In the genomic region with DNA sequence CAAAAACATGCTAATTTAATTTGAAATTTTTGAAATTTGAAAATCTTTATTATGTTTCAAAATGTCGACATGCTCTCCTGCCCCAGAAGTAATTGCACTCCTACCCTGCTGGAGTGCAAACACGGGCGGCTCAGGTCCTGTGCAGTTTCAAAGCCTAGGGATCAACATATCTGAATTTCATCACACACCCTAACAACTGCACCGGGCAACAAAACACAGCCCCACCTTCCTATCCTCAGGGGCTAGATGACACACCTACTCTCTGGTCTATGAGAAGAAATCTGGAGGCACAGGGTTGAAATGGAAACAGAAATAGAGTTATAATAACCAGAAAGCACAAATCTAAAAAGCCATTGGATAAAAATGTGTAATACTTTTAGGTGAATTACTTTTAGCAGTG, we compare ENCODE assay signal across 16 cellular contexts.
DNase-seq lines count a peak whose midpoint lies in the region; ATAC-seq and TF ChIP-seq lines count a peak whose summit lies in the region.
"Had no signal": no experiment of that assay in that cellular context is flagged by ENCODE, and none has a peak within 500 bp of the region (broad histone marks: within the 10 kb centered on the region; RNA-seq: fewer than 3 reads in every experiment).

No MANE protein-coding gene starts in this region.

- peaks cover 28% of the 10 kb centered on the region for H3K4me1 Mint-ChIP-seq in type B pancreatic cell (ENCODE audit: unreplicated experiment)
- peaks cover 17% of the 10 kb centered on the region for H3K4me1 Mint-ChIP-seq in stimulated activated memory B cell treated with anti-CD40 and anti-IgM and Interleukin-4, amounts not matched to agents 10 μg/mL and 1 μg/mL and 100 μg/mL, for 72 hours
- H3K4me1 Mint-ChIP-seq: immature natural killer cell had no signal

- no peaks in the 10 kb centered on the region for H3K36me3 Mint-ChIP-seq in type B pancreatic cell
- H3K36me3 Mint-ChIP-seq in stimulated activated memory B cell treated with anti-CD40 and anti-IgM and Interleukin-4, amounts not matched to agents 10 μg/mL and 1 μg/mL and 100 μg/mL, for 72 hours, result no peaks in the 10 kb centered on the region
- H3K36me3 Mint-ChIP-seq: immature natural killer cell had no signal

- H3K9me2 ChIP-seq in OCI-LY7 (ENCODE audit: insufficient read depth, low read length) (no peaks in the 10 kb centered on the region), hepatocyte (replicated peaks; ENCODE audit: insufficient read depth) (no peaks in the 10 kb centered on the region)

- no peaks in the 10 kb centered on the region for H3K27me3 Mint-ChIP-seq in type B pancreatic cell
- no peaks in the 10 kb centered on the region for H3K27me3 Mint-ChIP-seq in stimulated activated memory B cell treated with anti-CD40 and anti-IgM and Interleukin-4, amounts not matched to agents 10 μg/mL and 1 μg/mL and 100 μg/mL, for 72 hours

- peak overlapping the region; percentile 63 for H3K4me3 Mint-ChIP-seq in type B pancreatic cell
- H3K4me3 Mint-ChIP-seq in stimulated activated memory B cell treated with anti-CD40 and anti-IgM and Interleukin-4, amounts not matched to agents 10 μg/mL and 1 μg/mL and 100 μg/mL, for 72 hours, result no peak overlapping the region
- H3K4me3 Mint-ChIP-seq: immature natural killer cell had no signal

- peak; percentile 36 for ATAC-seq in Right ventricle myocardium superior (ENCODE audit: poor library complexity)
- no peak for ATAC-seq in stimulated activated memory B cell treated with anti-CD40 and anti-IgM and Interleukin-4, amounts not matched to agents 10 μg/mL and 1 μg/mL and 100 μg/mL, for 72 hours
- ATAC-seq: HCT116 had no signal

- no peaks in the 10 kb centered on the region for H4K20me1 ChIP-seq in OCI-LY7 (ENCODE audit: insufficient read depth, low read length)
- no peaks in the 10 kb centered on the region for H4K20me1 ChIP-seq in hepatocyte (ENCODE audit: insufficient read depth, poor library complexity, severe bottlenecking)

- H3K27ac Mint-ChIP-seq in type B pancreatic cell, result peak overlapping the region; percentile 96
- H3K27ac Mint-ChIP-seq in stimulated activated memory B cell treated with anti-CD40 and anti-IgM and Interleukin-4, amounts not matched to agents 10 μg/mL and 1 μg/mL and 100 μg/mL, for 72 hours, result no peak overlapping the region
- H3K27ac Mint-ChIP-seq: immature natural killer cell had no signal

- H3K27me3 ChIP-seq in left ventricle myocardium inferior (ENCODE audit: low read depth) (no peaks in the 10 kb centered on the region), hepatocyte (no peaks in the 10 kb centered on the region)
- H3K27me3 ChIP-seq: Peyer's patch had no signal

- H3K9me3 ChIP-seq in left ventricle myocardium inferior (replicated peaks) (no peaks in the 10 kb centered on the region), OCI-LY7 (ENCODE audit: low read length) (no peaks in the 10 kb centered on the region), hepatocyte (ENCODE audit: low read depth) (no peaks in the 10 kb centered on the region)
- H3K9me3 ChIP-seq: Peyer's patch, right lobe of liver had no signal

- TF ChIP-seq CTCF in left ventricle myocardium inferior (IDR thresholded peaks at IDR 0.05; ENCODE audit: borderline replicate concordance), result no peak
- no peak for TF ChIP-seq CTCF in OCI-LY7 (conservative IDR thresholded peaks at IDR 0.05; ENCODE audit: low read length)
- TF ChIP-seq CTCF in hepatocyte (IDR thresholded peaks at IDR 0.05; ENCODE audit: poor library complexity), result no peak
- TF ChIP-seq CTCF in type B pancreatic cell (conservative IDR thresholded peaks at IDR 0.05), result no peak

- no peak overlapping the region for H3K4me3 ChIP-seq in left ventricle myocardium inferior
- no peak overlapping the region for H3K4me3 ChIP-seq in OCI-LY7 (ENCODE audit: low read depth, low read length, poor library complexity, severe bottlenecking)
- H3K4me3 ChIP-seq in hepatocyte, result no peak overlapping the region
- H3K4me3 ChIP-seq: Peyer's patch, right lobe of liver had no signal

- intact Hi-C loops in Right ventricle myocardium superior (cut with DNase I), result loop anchor here (10.0 kb wide), 1 partner anchor 114 kb away; a partner anchor contains a TSS
- intact Hi-C loops in left ventricle myocardium inferior (cut with micrococcal nuclease), result no loop called here
- intact Hi-C loops in OCI-LY7 (cut with micrococcal nuclease; ENCODE audit: unreplicated experiment), result loop anchor here (5.0 kb wide), 1 partner anchor 201 kb away; a partner anchor contains a TSS

- DNase-seq in Right ventricle myocardium superior, result no peak
- DNase-seq in left ventricle myocardium inferior, result no peak
- DNase-seq in OCI-LY7 (ENCODE audit: low spot score), result no peak
- DNase-seq in hepatocyte (ENCODE audit: low spot score), result peak; percentile 45
- DNase-seq in type B pancreatic cell (ENCODE audit: extremely low spot score, unreplicated experiment), result no peak
- no peak for DNase-seq in retina
- DNase-seq in DMS79 treated with DMSO at 0.1 percent for 48 hours (lab: John Stamatoyannopoulos, UW), result no peak
- DNase-seq: activated CD8-positive, alpha-beta memory T cell treated with anti-CD3 and anti-CD28 coated beads for 24 hours; immature natural killer cell; NCI-H524 treated with DMSO at 0.1 percent for 48 hours; Peyer's patch; right lobe of liver; stimulated activated CD4-positive, alpha-beta T cell treated with anti-CD3 and anti-CD28 coated beads, Interleukin-2, amount 100 ng/mL, for 24 hours; WERI-Rb-1 had no signal

- peak overlapping the region; percentile 34; the same call in 1 of the 2 replicates for H2AFZ ChIP-seq in OCI-LY7 (ENCODE audit: low read length)
- no peak overlapping the region for H2AFZ ChIP-seq in hepatocyte

- CTCF ChIA-PET in OCI-LY7 (lab: Charles Lee; ENCODE audit: unreplicated experiment), result interaction anchor here (2.7 kb wide), 1 partner anchor 12 kb away, joined by 9 read pairs; no protein-coding TSS in a partner anchor

- H3K79me2 ChIP-seq in OCI-LY7 (ENCODE audit: insufficient read depth, low read depth, low read length) (peaks cover 11% of the 10 kb centered on the region; the same call in 1 of the 2 replicates), hepatocyte (no peaks in the 10 kb centered on the region)

- H3K27ac ChIP-seq in left ventricle myocardium inferior (replicated peaks) (no peak overlapping the region), OCI-LY7 (ENCODE audit: low read depth, low read length, poor library complexity, severe bottlenecking) (peak overlapping the region; percentile 42), hepatocyte (peak overlapping the region; percentile 51)
- H3K27ac ChIP-seq: Peyer's patch, right lobe of liver, WERI-Rb-1 had no signal

- no peaks in the 10 kb centered on the region for H3K36me3 ChIP-seq in left ventricle myocardium inferior
- no peaks in the 10 kb centered on the region for H3K36me3 ChIP-seq in OCI-LY7 (ENCODE audit: insufficient read depth, low read length)
- H3K36me3 ChIP-seq in hepatocyte (replicated peaks; ENCODE audit: insufficient read depth, low read depth), result no peaks in the 10 kb centered on the region
- H3K36me3 ChIP-seq: Peyer's patch, right lobe of liver, WERI-Rb-1 had no signal

- BruUV-seq in OCI-LY7 (replicated peaks; lab: Mats Ljungman, UMichigan), result no TSS peak

- POLR2A ChIA-PET in OCI-LY7 (lab: Charles Lee), result interaction anchor here (0.8 to 10.1 kb wide), 5 partner anchors 10 to 111 kb away, joined by 4 to 176 read pairs (median 5); no protein-coding TSS in a partner anchor

- 21% methylated on average over 4 of the region's 4 CpGs for WGBS in hepatocyte (ENCODE audit: low lambda C conversion rate, missing lambda C conversion rate)

- peak overlapping the region; percentile 40 for H3K4me2 ChIP-seq in OCI-LY7 (ENCODE audit: low read length)
- peak overlapping the region; percentile 52 for H3K4me2 ChIP-seq in hepatocyte

- peaks cover under 1% of the 10 kb centered on the region for H3K9me3 Mint-ChIP-seq in type B pancreatic cell
- H3K9me3 Mint-ChIP-seq in stimulated activated memory B cell treated with anti-CD40 and anti-IgM and Interleukin-4, amounts not matched to agents 10 μg/mL and 1 μg/mL and 100 μg/mL, for 72 hours, result no peaks in the 10 kb centered on the region
- H3K9me3 Mint-ChIP-seq: immature natural killer cell had no signal

- H3K4me1 ChIP-seq in left ventricle myocardium inferior (peaks cover 11% of the 10 kb centered on the region), OCI-LY7 (ENCODE audit: insufficient read depth, low read length, poor library complexity, severe bottlenecking) (peaks cover 65% of the 10 kb centered on the region), hepatocyte (ENCODE audit: insufficient read depth) (peaks cover 19% of the 10 kb centered on the region)
